In the genomic region with DNA sequence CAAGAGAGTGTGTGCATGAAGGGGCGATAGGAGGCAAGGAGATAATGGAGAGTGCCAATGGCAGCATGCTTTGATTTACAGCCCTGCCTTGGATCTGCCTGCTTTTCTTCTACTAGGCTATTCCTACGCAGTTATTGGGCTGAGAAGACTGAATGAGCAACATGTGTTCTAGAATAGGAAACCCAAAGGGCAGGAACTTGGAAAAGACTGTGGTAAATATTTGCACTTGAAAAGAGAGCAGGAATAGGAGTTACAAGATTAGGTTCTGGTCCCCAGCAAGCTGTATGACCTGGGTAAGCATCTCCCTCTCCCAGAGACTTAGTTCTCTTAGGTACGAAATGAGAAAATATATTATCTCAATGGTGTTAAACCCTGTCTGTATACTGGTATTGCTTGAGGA, we compare ENCODE assay signal across 33 cellular contexts.
"Had no signal": no experiment of that assay in that cellular context is flagged by ENCODE, and none has a peak within 500 bp of the region (broad histone marks: within the 10 kb centered on the region; RNA-seq: fewer than 3 reads in every experiment).

No MANE protein-coding gene starts in this region.

- H3K36me3 ChIP-seq: adrenal gland, brain microvascular endothelial cell, breast epithelium had no signal

- H3K4me3 ChIP-seq: adrenal gland, body of pancreas, breast epithelium had no signal

- H3K9me3 ChIP-seq: adrenal gland, body of pancreas, breast epithelium had no signal

- H3K4me1 ChIP-seq: adrenal gland, breast epithelium had no signal

- ATAC-seq: activated CD8-positive, alpha-beta T cell treated with anti-CD3 and anti-CD28 coated beads for 36 hours; activated naive CD4-positive, alpha-beta T cell treated with anti-CD3 and anti-CD28 coated beads, Interleukin-2, amount 50 U/mL, for 72 hours; activated T-cell treated with anti-CD3 and anti-CD28 coated beads, Interleukin-2, amount 50 U/mL, for 4 hours; activated T-cell treated with anti-CD3 and anti-CD28 coated beads, Interleukin-2, amount 50 U/mL, for 72 hours; activated T-helper 17 cell treated with anti-CD3 and anti-CD28 coated beads, Interleukin-2, amount 50 U/mL, for 72 hours; body of pancreas had no signal

- H3K27ac ChIP-seq: adrenal gland, body of pancreas, brain microvascular endothelial cell, breast epithelium, VCaP had no signal

- DNase-seq: activated B cell treated with CpG ODN at 0.5 μM for 24 hours; activated CD4-positive, alpha-beta memory T cell treated with anti-CD3 and anti-CD28 coated beads for 36 hours; activated CD4-positive, alpha-beta T cell treated with anti-CD3 and anti-CD28 coated beads for 4 hours; activated CD4-positive, alpha-beta T cell treated with anti-CD3 and anti-CD28 coated beads, Interleukin-2, amount 10 ng/mL, durations not matched to agents 24 days and 14 days; activated CD4-positive, alpha-beta T cell treated with anti-CD3 and anti-CD28 coated beads, Interleukin-2, amount 50 U/mL, for 1 hour; activated CD4-positive, alpha-beta T cell treated with anti-CD3 and anti-CD28 coated beads, Interleukin-2, amount 50 U/mL, for 4 hours; activated CD4-positive, CD25-positive, alpha-beta regulatory T cell treated with anti-CD3 and anti-CD28 coated beads, Interleukin-2, amount 50 U/mL, for 72 hours; activated CD8-positive, alpha-beta memory T cell treated with anti-CD3 and anti-CD28 coated beads, Interleukin-2, amount 50 U/mL, for 4 hours; activated CD8-positive, alpha-beta T cell treated with anti-CD3 and anti-CD28 coated beads for 36 hours; activated effector memory CD4-positive, alpha-beta T cell treated with anti-CD3 and anti-CD28 coated beads, Interleukin-2, amount 50 U/mL, for 16 hours; activated gamma-delta T cell treated with Interleukin-2 at 50 U/mL for 16 hours; activated naive CD4-positive, alpha-beta T cell; activated naive CD4-positive, alpha-beta T cell treated with anti-CD3 and anti-CD28 coated beads for 36 hours; activated naive CD4-positive, alpha-beta T cell treated with anti-CD3 and anti-CD28 coated beads, Interleukin-2, amount 50 U/mL, for 16 hours; activated naive CD8-positive, alpha-beta T cell treated with anti-CD3 and anti-CD28 coated beads for 36 hours; activated T-cell treated with anti-CD3 and anti-CD28 coated beads for 4 hours; activated T-cell treated with anti-CD3 and anti-CD28 coated beads, Interleukin-2, amount 50 U/mL, for 1 hour; activated T-cell treated with anti-CD3 and anti-CD28 coated beads, Interleukin-2, amount 50 U/mL, for 4 hours; activated T-cell treated with anti-CD3 and anti-CD28 coated beads, Interleukin-2, amount 50 U/mL, for 72 hours; adrenal gland; amniotic stem cell; aorta; body of pancreas; brain microvascular endothelial cell; central memory CD4-positive, alpha-beta T cell; T-helper 2 cell; T-helper 9 cell had no signal

- FAIRE-seq: astrocyte, TTC549 had no signal

- H3K27me3 ChIP-seq: adrenal gland, body of pancreas, brain microvascular endothelial cell, breast epithelium had no signal
